29 cellular contexts compared by ENCODE assay signal in genomic region chr3:87811953-87812352, GRCh38. TPM values are rescaled to one million over a fixed set of nuclear protein-coding genes. Genes with fewer than 3 reads are reported as not detected.
"Had no signal": no experiment of that assay in that cellular context is flagged by ENCODE, and none has a peak within 500 bp of the region (broad histone marks: within the 10 kb centered on the region; RNA-seq: fewer than 3 reads in every experiment).

No MANE protein-coding gene starts in this region.

- H3K36me3 ChIP-seq: stomach, suprapubic skin, thoracic aorta, thyroid gland, tibial artery, tibial nerve, transverse colon, upper lobe of left lung, upper lobe of right lung, uterus, vagina had no signal

- ATAC-seq: stimulated activated memory B cell treated with anti-CD40 and anti-IgM and Interleukin-4, amounts not matched to agents 10 μg/mL and 1 μg/mL and 100 μg/mL, for 72 hours; stimulated activated naive CD8-positive, alpha-beta T cell treated with anti-CD3 and anti-CD28 coated beads, Interleukin-15, amount 100 ng/mL, for 72 hours; stimulated activated naive CD8-positive, alpha-beta T cell treated with anti-CD3 and anti-CD28 coated beads, Interleukin-15, Interleukin-2, amounts not matched to agents 100 U/mL and 50 U/mL, for 24 hours; upper lobe of right lung had no signal

- H3K4me1 Mint-ChIP-seq: stimulated activated effector memory CD8-positive, alpha-beta T cell treated with anti-CD3 and anti-CD28 coated beads, Interleukin-12 subunit alpha, Interleukin-12 subunit beta, amount 100 ng/mL, for 72 hours; stimulated activated naive CD8-positive, alpha-beta T cell treated with anti-CD3 and anti-CD28 coated beads, Interleukin-15, amount 100 ng/mL, for 72 hours had no signal

- H3K4me3 ChIP-seq: stomach, suprapubic skin, testis, thoracic aorta, thyroid gland, tibial artery, tibial nerve, transverse colon, upper lobe of left lung, upper lobe of right lung, uterus, vagina had no signal

- FAIRE-seq: urothelium cell line had no signal

- H3K4me1 ChIP-seq: stomach, suprapubic skin, testis, thyroid gland, tibial artery, tibial nerve, transverse colon, upper lobe of left lung, upper lobe of right lung, uterus, vagina had no signal

- H3K36me3 Mint-ChIP-seq: stimulated activated effector memory CD8-positive, alpha-beta T cell treated with anti-CD3 and anti-CD28 coated beads, Interleukin-12 subunit alpha, Interleukin-12 subunit beta, amount 100 ng/mL, for 72 hours; stimulated activated memory B cell treated with anti-CD40 and anti-IgM and Interleukin-4, amounts not matched to agents 10 μg/mL and 1 μg/mL and 100 μg/mL, for 72 hours; type B pancreatic cell had no signal

- DNase-seq: stimulated activated CD4-positive, alpha-beta T cell treated with anti-CD3 and anti-CD28 coated beads, Interleukin-2, amount 100 ng/mL, for 48 hours; stimulated activated CD4-positive, alpha-beta T cell treated with anti-CD3 and anti-CD28 coated beads, Interleukin-4, amount 100 ng/mL, for 1 hour; stimulated activated CD4-positive, alpha-beta T cell treated with anti-CD3 and anti-CD28 coated beads, Interleukin-4, amount 100 ng/mL, for 24 hours; stimulated activated CD4-positive, alpha-beta T cell treated with anti-CD3 and anti-CD28 coated beads, Interleukin-4, amount 100 ng/mL, for 4 hours; stimulated activated CD8-positive, alpha-beta memory T cell treated with anti-CD3 and anti-CD28 coated beads, Interleukin-4, amount 100 ng/mL, for 48 hours; stimulated activated naive B cell treated with anti-CD40 and anti-IgM and Interleukin-4, amounts not matched to agents 10 μg/mL and 1 μg/mL and 100 μg/mL, for 72 hours; stimulated activated naive CD4-positive, alpha-beta T cell; stimulated activated naive CD4-positive, alpha-beta T cell treated with Interleukin-2 at 50 U/mL for 16 hours; stimulated activated naive CD8-positive, alpha-beta T cell treated with anti-CD3 and anti-CD28 coated beads, Interleukin-15, amount 100 ng/mL, for 72 hours; stimulated activated naive CD8-positive, alpha-beta T cell treated with anti-CD3 and anti-CD28 coated beads, Interleukin-15, Interleukin-2, amounts not matched to agents 100 U/mL and 50 U/mL, for 24 hours; stomach; substantia nigra; testis; thyroid gland; tibial artery; transverse colon; trophoblast cell; upper lobe of left lung; upper lobe of right lung; uterus had no signal

- H3K9me3 ChIP-seq: stomach, suprapubic skin, testis, thoracic aorta, thyroid gland, tibial artery, tibial nerve, transverse colon, upper lobe of right lung, uterus, vagina had no signal

- H3K27me3 Mint-ChIP-seq: stimulated activated naive B cell treated with anti-CD40 and anti-IgM and Interleukin-4, amounts not matched to agents 10 μg/mL and 1 μg/mL and 100 μg/mL, for 72 hours; type B pancreatic cell had no signal

- H3K27ac Mint-ChIP-seq: stimulated activated effector memory CD8-positive, alpha-beta T cell treated with anti-CD3 and anti-CD28 coated beads, Interleukin-12 subunit alpha, Interleukin-12 subunit beta, amount 100 ng/mL, for 72 hours; stimulated activated memory B cell treated with anti-CD40 and anti-IgM and Interleukin-4, amounts not matched to agents 10 μg/mL and 1 μg/mL and 100 μg/mL, for 72 hours; stimulated activated naive B cell treated with anti-CD40 and anti-IgM and Interleukin-4, amounts not matched to agents 10 μg/mL and 1 μg/mL and 100 μg/mL, for 72 hours; stimulated activated naive CD8-positive, alpha-beta T cell treated with anti-CD3 and anti-CD28 coated beads, Interleukin-15, amount 100 ng/mL, for 72 hours; stimulated activated naive CD8-positive, alpha-beta T cell treated with anti-CD3 and anti-CD28 coated beads, Interleukin-15, Interleukin-2, amounts not matched to agents 100 ng/mL and 50 ng/mL, for 24 hours; type B pancreatic cell had no signal

- H3K27ac ChIP-seq: stomach, suprapubic skin, testis, thoracic aorta, thyroid gland, tibial artery, tibial nerve, transverse colon, upper lobe of left lung, upper lobe of right lung, uterus, vagina had no signal

- H3K4me3 Mint-ChIP-seq: stimulated activated effector memory CD8-positive, alpha-beta T cell treated with anti-CD3 and anti-CD28 coated beads, Interleukin-12 subunit alpha, Interleukin-12 subunit beta, amount 100 ng/mL, for 72 hours; stimulated activated memory B cell treated with anti-CD40 and anti-IgM and Interleukin-4, amounts not matched to agents 10 μg/mL and 1 μg/mL and 100 μg/mL, for 72 hours; stimulated activated naive B cell treated with anti-CD40 and anti-IgM and Interleukin-4, amounts not matched to agents 10 μg/mL and 1 μg/mL and 100 μg/mL, for 72 hours; stimulated activated naive CD8-positive, alpha-beta T cell treated with anti-CD3 and anti-CD28 coated beads, Interleukin-15, amount 100 ng/mL, for 72 hours; stimulated activated naive CD8-positive, alpha-beta T cell treated with anti-CD3 and anti-CD28 coated beads, Interleukin-15, Interleukin-2, amounts not matched to agents 100 ng/mL and 50 ng/mL, for 24 hours; type B pancreatic cell had no signal

- H3K27me3 ChIP-seq: stomach, suprapubic skin, testis, thyroid gland, tibial artery, tibial nerve, transverse colon, upper lobe of left lung, upper lobe of right lung, uterus, vagina had no signal

RNA-seq across cellular contexts. Expression of gene HTR1F, which starts 19.4 kb away (rescaled TPM):
- total RNA-seq: vagina had no signal
